Comparison of ENCODE assay signal across 8 cellular contexts in the genomic region with DNA sequence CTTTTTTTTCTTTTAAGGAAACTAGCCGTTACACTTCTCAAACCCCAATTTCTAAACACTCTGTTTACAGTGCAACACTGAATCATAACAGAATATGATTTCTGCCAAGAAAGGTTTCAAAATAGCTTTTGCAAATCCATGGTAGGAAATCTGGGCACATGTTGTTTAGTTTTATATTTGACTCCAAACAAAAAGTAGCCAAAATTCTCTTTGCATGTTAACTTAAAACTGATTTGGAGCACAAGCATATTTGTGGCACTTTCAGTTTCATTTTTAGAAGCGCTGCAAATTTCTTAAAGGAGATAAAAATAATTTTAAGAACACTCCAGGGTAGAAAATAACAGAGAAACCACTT.
DNase-seq lines count a peak whose midpoint lies in the region; ATAC-seq and TF ChIP-seq lines count a peak whose summit lies in the region.

No MANE protein-coding gene starts in this region.

- H3K4me1 ChIP-seq in lower lobe of right lung = peaks cover 23% of the 10 kb centered on the region

- in situ Hi-C loops in G401 (cut with HindIII; ENCODE audit: low sequenced_read_pairs) = no loop called here

- H3K4me1 Mint-ChIP-seq in progenitor cell of endocrine pancreas (ENCODE audit: low read depth) = no peaks in the 10 kb centered on the region

- DNase-seq in GM04504 (ENCODE audit: low read depth) (peak; percentile 29), astrocyte of the hippocampus (ENCODE audit: low read depth, low spot score) (peak; percentile 17), lower lobe of right lung (no peak), progenitor cell of endocrine pancreas (ENCODE audit: low spot score, unreplicated experiment) (no peak), NCI-H2107 treated with DMSO at 0.1 percent for 48 hours (lab: John Stamatoyannopoulos, UW; ENCODE audit: unreplicated experiment) (no peak), G401 (ENCODE audit: low spot score) (no peak)

- no peak overlapping the region for H3K27ac Mint-ChIP-seq in progenitor cell of endocrine pancreas

- no peak for TF ChIP-seq CTCF in lower lobe of right lung (IDR thresholded peaks at IDR 0.05)
- TF ChIP-seq CTCF in progenitor cell of endocrine pancreas (IDR thresholded peaks at IDR 0.05; ENCODE audit: unreplicated experiment) = no peak

- H3K36me3 ChIP-seq in lower lobe of right lung = no peaks in the 10 kb centered on the region

- ATAC-seq in HG03025 (IDR thresholded peaks at IDR 0.05; ENCODE audit: low FRiP score, unreplicated experiment) (peak; percentile 8), lower lobe of right lung (no peak), GM19397 (IDR thresholded peaks at IDR 0.05; ENCODE audit: unreplicated experiment) (no peak)

- no peak overlapping the region for H3K4me3 Mint-ChIP-seq in progenitor cell of endocrine pancreas (ENCODE audit: low read depth)

- H3K27me3 Mint-ChIP-seq in progenitor cell of endocrine pancreas = no peaks in the 10 kb centered on the region

- intact Hi-C loops in lower lobe of right lung (cut with DNase I) = no loop called here

- H3K36me3 Mint-ChIP-seq in progenitor cell of endocrine pancreas (ENCODE audit: insufficient read depth) = no peaks in the 10 kb centered on the region

- peak overlapping the region; percentile 85 for H3K27ac ChIP-seq in lower lobe of right lung

- no peaks in the 10 kb centered on the region for H3K27me3 ChIP-seq in lower lobe of right lung (ENCODE audit: low read depth)

- H3K4me3 ChIP-seq in lower lobe of right lung = peak overlapping the region; percentile 45

- H3K9me3 ChIP-seq in lower lobe of right lung = peaks cover under 1% of the 10 kb centered on the region

- H3K9me3 Mint-ChIP-seq in progenitor cell of endocrine pancreas (ENCODE audit: low read depth) = peaks cover 4% of the 10 kb centered on the region

Comparison
In these comparisons a context has a peak if more than half of its experiments do, and no peak if none do; other contexts are left out.
1. DNase-seq: peak in GM04504 (single experiment) and astrocyte of the hippocampus (single experiment); none in lower lobe of right lung (single experiment), progenitor cell of endocrine pancreas (single experiment), NCI-H2107 treated with DMSO at 0.1 percent for 48 hours (single experiment) and G401 (single experiment).